In genomic region chr19:18785179-18786124, GRCh38 we compare ENCODE assay signal across 9 cellular contexts. TPM values are rescaled to one million over a fixed set of nuclear protein-coding genes. Genes with fewer than 3 reads are reported as not detected.
DNase-seq lines count a peak whose midpoint lies in the region; ATAC-seq and TF ChIP-seq lines count a peak whose summit lies in the region.
"Had no signal": no experiment of that assay in that cellular context is flagged by ENCODE, and none has a peak within 500 bp of the region (broad histone marks: within the 10 kb centered on the region; RNA-seq: fewer than 3 reads in every experiment).

No MANE protein-coding gene starts in this region.

- H3K79me2 ChIP-seq in DOHH2 (ENCODE audit: control insufficient read depth, low read length): no peaks in the 10 kb centered on the region

- H3K4me3 ChIP-seq in DOHH2 (ENCODE audit: low read length): no peak overlapping the region

- H3F3A ChIP-seq in DOHH2 (ENCODE audit: control insufficient read depth, insufficient read depth): 0 out of 2 replicates have a peak, but pooled peaks cover 3% of the 10 kb centered on the region

- H4K20me1 ChIP-seq in DOHH2 (ENCODE audit: control insufficient read depth, insufficient read depth, low read depth, low read length): no peaks in the 10 kb centered on the region

- no peaks in the 10 kb centered on the region for H3K9me3 ChIP-seq in DOHH2 (ENCODE audit: control insufficient read depth, insufficient read depth, low read length)

- H3K4me2 ChIP-seq in DOHH2 (ENCODE audit: low read length): peak overlapping the region; percentile 55

- ATAC-seq in left lobe of liver: peak; percentile 77

- no peaks in the 10 kb centered on the region for H3K36me3 ChIP-seq in DOHH2 (ENCODE audit: control insufficient read depth, low read length)

- in situ Hi-C loops in T47D (cut with HindIII; ENCODE audit: low pct_unique_long_range_greater_than_20kb, low sequenced_read_pairs): no loop called here

- DNase-seq in NCI-H1048 (lab: John Stamatoyannopoulos, UW) (peak; percentile 42), T47D (ENCODE audit: low read depth in 1 of 2, low spot score in 1 of 2) (peak; percentile 89 to 96), left lobe of liver (ENCODE audit: low spot score) (no peak), KG1 (lab: John Stamatoyannopoulos, UW) (no peak), NCI-H345 treated with DMSO at 0.1 percent for 48 hours (lab: John Stamatoyannopoulos, UW; ENCODE audit: unreplicated experiment) (no peak)
- DNase-seq in activated CD4-positive, CD25-positive, alpha-beta regulatory T cell (lab: John Stamatoyannopoulos, UW): peak; percentile 18 to 40 (median 34)
- peak; percentile 51 for DNase-seq in stimulated activated CD8-positive, alpha-beta memory T cell treated with anti-CD3 and anti-CD28 coated beads, Interleukin-15, amount 100 ng/mL, for 24 hours (ENCODE audit: low read depth)

- peaks cover 17% of the 10 kb centered on the region for H3K27me3 ChIP-seq in DOHH2 (ENCODE audit: control insufficient read depth, low read length)

- H3K27ac ChIP-seq in DOHH2 (ENCODE audit: low read depth, low read length): no peak overlapping the region

- H3K9me2 ChIP-seq in DOHH2 (replicated peaks; ENCODE audit: control insufficient read depth, low read length): no peaks in the 10 kb centered on the region

- peaks cover 15% of the 10 kb centered on the region for H3K4me1 ChIP-seq in DOHH2 (ENCODE audit: control insufficient read depth, low read length)

- TF ChIP-seq CTCF in DOHH2 (IDR thresholded peaks at IDR 0.05; ENCODE audit: low read depth, low read length, poor library complexity, severe bottlenecking): no peak

RNA-seq across cellular contexts. Expression of gene COMP, which starts 5.7 kb away (rescaled TPM):
- not detected for total RNA-seq in left lobe of liver
- total RNA-seq: pulmonary artery endothelial cell had no signal

RNA-seq across cellular contexts. Expression of gene UPF1, which starts 46.3 kb away (rescaled TPM):
- 43.5 TPM for total RNA-seq in left lobe of liver

Comparison
In these comparisons a context has a peak if more than half of its experiments do, and no peak if none do; other contexts are left out.
1. DNase-seq: peak in NCI-H1048 (single experiment), activated CD4-positive, CD25-positive, alpha-beta regulatory T cell (4 of 4), T47D (2 of 2) and stimulated activated CD8-positive, alpha-beta memory T cell treated with anti-CD3 and anti-CD28 coated beads, Interleukin-15, amount 100 ng/mL, for 24 hours (single experiment); none in left lobe of liver (single experiment), KG1 (single experiment) and NCI-H345 treated with DMSO at 0.1 percent for 48 hours (single experiment).